ENCODE assay signal across 24 cellular contexts in genomic region chr5:28110756-28111155, GRCh38.
"Had no signal": no experiment of that assay in that cellular context is flagged by ENCODE, and none has a peak within 500 bp of the region (broad histone marks: within the 10 kb centered on the region; RNA-seq: fewer than 3 reads in every experiment).

No MANE protein-coding gene starts in this region.

- H3K27me3 Mint-ChIP-seq: activated CD4-positive, alpha-beta memory T cell treated with anti-CD3 and anti-CD28 coated beads for 36 hours; activated CD4-positive, alpha-beta T cell treated with anti-CD3 and anti-CD28 coated beads, Interleukin-2, amount 10 ng/mL, durations not matched to agents 7 days and 5 days; activated naive CD8-positive, alpha-beta T cell treated with anti-CD3 and anti-CD28 coated beads for 36 hours; activated T-helper 17 cell treated with anti-CD3 and anti-CD28 coated beads, Interleukin-2, amount 50 U/mL, for 72 hours had no signal

- H3K27ac ChIP-seq: Peyer's patch, SJSA1 had no signal

- FAIRE-seq: bronchial epithelial cell had no signal

- H3K27ac Mint-ChIP-seq: activated CD4-positive, alpha-beta memory T cell treated with anti-CD3 and anti-CD28 coated beads for 36 hours; activated CD4-positive, alpha-beta T cell treated with anti-CD3 and anti-CD28 coated beads, Interleukin-2, amount 10 ng/mL, durations not matched to agents 7 days and 5 days; activated naive CD4-positive, alpha-beta T cell treated with anti-CD3 and anti-CD28 coated beads for 36 hours; activated naive CD8-positive, alpha-beta T cell treated with anti-CD3 and anti-CD28 coated beads for 36 hours; activated T-helper 17 cell treated with anti-CD3 and anti-CD28 coated beads, Interleukin-2, amount 50 U/mL, for 72 hours; T-helper 1 cell treated with Interleukin-12 subunit alpha and Interleukin-12 subunit beta and Interleukin-4 antibody, amounts not matched to agents 30 μg/mL and 1 μg/mL, for 36 hours had no signal

- DNase-seq: activated CD4-positive, alpha-beta memory T cell treated with anti-CD3 and anti-CD28 coated beads for 36 hours; activated CD4-positive, alpha-beta T cell treated with anti-CD3 and anti-CD28 coated beads, Interleukin-2, amount 10 ng/mL, durations not matched to agents 7 days and 5 days; activated CD4-positive, CD25-positive, alpha-beta regulatory T cell; activated CD8-positive, alpha-beta memory T cell treated with anti-CD3 and anti-CD28 coated beads for 24 hours; activated gamma-delta T cell; activated naive CD4-positive, alpha-beta T cell treated with anti-CD3 and anti-CD28 coated beads for 36 hours; activated naive CD8-positive, alpha-beta T cell treated with anti-CD3 and anti-CD28 coated beads for 36 hours; activated T-cell treated with anti-CD3 and anti-CD28 coated beads, Interleukin-2, amount 50 U/mL, for 4 hours; central memory CD4-positive, alpha-beta T cell; MM.1S; NCI-H1105; NCI-H1436; NCI-H1694 treated with DMSO at 0.1 percent for 48 hours; NCI-H2029 treated with DMSO at 0.1 percent for 48 hours; NCI-H510A treated with DMSO at 0.1 percent for 48 hours; NCI-H69; Peyer's patch; SHP77; T-helper 9 cell had no signal

- H3K4me3 Mint-ChIP-seq: activated CD4-positive, alpha-beta memory T cell treated with anti-CD3 and anti-CD28 coated beads for 36 hours; activated CD4-positive, alpha-beta T cell treated with anti-CD3 and anti-CD28 coated beads, Interleukin-2, amount 10 ng/mL, durations not matched to agents 7 days and 5 days; activated naive CD4-positive, alpha-beta T cell treated with anti-CD3 and anti-CD28 coated beads for 36 hours; activated naive CD8-positive, alpha-beta T cell treated with anti-CD3 and anti-CD28 coated beads for 36 hours; activated T-cell treated with anti-CD3 and anti-CD28 coated beads, Interleukin-2, amount 50 U/mL, for 4 hours; activated T-helper 17 cell treated with anti-CD3 and anti-CD28 coated beads, Interleukin-2, amount 50 U/mL, for 72 hours; T-helper 1 cell treated with Interleukin-12 subunit alpha and Interleukin-12 subunit beta and Interleukin-4 antibody, amounts not matched to agents 30 μg/mL and 1 μg/mL, for 36 hours had no signal

- H3K4me1 ChIP-seq: Peyer's patch, SJSA1 had no signal

- H3K36me3 Mint-ChIP-seq: activated CD4-positive, alpha-beta memory T cell treated with anti-CD3 and anti-CD28 coated beads for 36 hours; activated naive CD8-positive, alpha-beta T cell treated with anti-CD3 and anti-CD28 coated beads for 36 hours had no signal

- H3K27me3 ChIP-seq: Peyer's patch, SJSA1 had no signal

- ATAC-seq: activated T-cell treated with anti-CD3 and anti-CD28 coated beads, Interleukin-2, amount 50 U/mL, for 4 hours; activated T-helper 17 cell treated with anti-CD3 and anti-CD28 coated beads, Interleukin-2, amount 50 U/mL, for 72 hours; SK-N-SH treated with all-trans-retinoic acid at 6 μM for 48 hours had no signal

- H3K9me3 ChIP-seq: SJSA1 had no signal

- H3K4me1 Mint-ChIP-seq: activated CD4-positive, alpha-beta T cell treated with anti-CD3 and anti-CD28 coated beads, Interleukin-2, amount 10 ng/mL, durations not matched to agents 7 days and 5 days; activated naive CD8-positive, alpha-beta T cell treated with anti-CD3 and anti-CD28 coated beads for 36 hours; activated T-helper 17 cell treated with anti-CD3 and anti-CD28 coated beads, Interleukin-2, amount 50 U/mL, for 72 hours had no signal

- H3K36me3 ChIP-seq: Peyer's patch, SJSA1 had no signal

- H3K4me3 ChIP-seq: Peyer's patch, SJSA1 had no signal
